ENCODE assay signal across 1 cellular context in genomic region chrX:155070663-155070974, GRCh38.
TF ChIP-seq lines count a peak whose summit lies in the region.

No MANE protein-coding gene starts in this region.

TF ChIP-seq in K562, 482 proteins besides CTCF, POLR2A, EP300 and RAD21 (continues in another document):
- TF ChIP-seq KAT8 (IDR thresholded peaks at IDR 0.05; ENCODE audit: low read depth) (0 out of 2 replicates have a peak, but pooled peaks have one; percentile 22), ZC3H11A (IDR thresholded peaks at IDR 0.05; ENCODE audit: low read depth, low read length) (no peak), FOXO4 (CRISPR knock-in tag; IDR thresholded peaks at IDR 0.05) (no peak), GABPA (tag; conservative IDR thresholded peaks at IDR 0.05; ENCODE audit: low read depth) (peak; percentile 74), ZBTB40 (IDR thresholded peaks at IDR 0.05) (peak; percentile 37; the same call in 1 of the 2 replicates), ZBTB40 (CRISPR knock-in tag; IDR thresholded peaks at IDR 0.05) (no peak), CHAMP1 (IDR thresholded peaks at IDR 0.05) (no peak), ZMIZ1 (IDR thresholded peaks at IDR 0.05; ENCODE audit: low read depth in 2 of 2, low read length in 2 of 2) (no peak), NR2C2 (CRISPR knock-in tag; IDR thresholded peaks at IDR 0.05) (no peak), NR2C2 (tag; IDR thresholded peaks at IDR 0.05) (0 out of 2 replicates have a peak, but pooled peaks have one; percentile 33), RBM25 (IDR thresholded peaks at IDR 0.05; ENCODE audit: low read depth, low read length, severe bottlenecking) (no peak), CCAR2 (IDR thresholded peaks at IDR 0.05; ENCODE audit: low read depth, low read length) (no peak), SIRT6 (IDR thresholded peaks at IDR 0.05; ENCODE audit: low read depth, low read length) (no peak), ARID3A (IDR thresholded peaks at IDR 0.05; ENCODE audit: borderline replicate concordance, low read depth, low read length) (no peak), PHF21A (IDR thresholded peaks at IDR 0.05; ENCODE audit: borderline replicate concordance, low read depth) (no peak), ZNF699 (CRISPR knock-in tag; IDR thresholded peaks at IDR 0.05; ENCODE audit: insufficient replicate concordance) (no peak), ERF (CRISPR knock-in tag; IDR thresholded peaks at IDR 0.05) (no peak), GTF2B (IDR thresholded peaks at IDR 0.05; ENCODE audit: extremely low read depth, insufficient read length) (no peak), TCF3 (CRISPR knock-in tag; IDR thresholded peaks at IDR 0.05) (no peak), PHF20 (IDR thresholded peaks at IDR 0.05; ENCODE audit: partially characterized antibody) (peak; percentile 49), GABPB1 (CRISPR knock-in tag; IDR thresholded peaks at IDR 0.05) (peak; percentile 54; the same call in 1 of the 2 replicates), ZNF253 (CRISPR knock-in tag; conservative IDR thresholded peaks at IDR 0.05) (no peak), IRF1 (CRISPR knock-in tag; IDR thresholded peaks at IDR 0.05; ENCODE audit: borderline replicate concordance) (no peak), ZNF431 (CRISPR knock-in tag; IDR thresholded peaks at IDR 0.05) (no peak), KAT7 (CRISPR knock-in tag; IDR thresholded peaks at IDR 0.05; ENCODE audit: borderline replicate concordance) (0 out of 2 replicates have a peak, but pooled peaks have one; percentile 30), STAT6 (CRISPR knock-in tag; IDR thresholded peaks at IDR 0.05) (no peak), NONO (IDR thresholded peaks at IDR 0.05; ENCODE audit: low read depth in 2 of 2, low read length in 1 of 2) (no peak)
